ENCODE assay signal across 1 cellular context in the genomic region with DNA sequence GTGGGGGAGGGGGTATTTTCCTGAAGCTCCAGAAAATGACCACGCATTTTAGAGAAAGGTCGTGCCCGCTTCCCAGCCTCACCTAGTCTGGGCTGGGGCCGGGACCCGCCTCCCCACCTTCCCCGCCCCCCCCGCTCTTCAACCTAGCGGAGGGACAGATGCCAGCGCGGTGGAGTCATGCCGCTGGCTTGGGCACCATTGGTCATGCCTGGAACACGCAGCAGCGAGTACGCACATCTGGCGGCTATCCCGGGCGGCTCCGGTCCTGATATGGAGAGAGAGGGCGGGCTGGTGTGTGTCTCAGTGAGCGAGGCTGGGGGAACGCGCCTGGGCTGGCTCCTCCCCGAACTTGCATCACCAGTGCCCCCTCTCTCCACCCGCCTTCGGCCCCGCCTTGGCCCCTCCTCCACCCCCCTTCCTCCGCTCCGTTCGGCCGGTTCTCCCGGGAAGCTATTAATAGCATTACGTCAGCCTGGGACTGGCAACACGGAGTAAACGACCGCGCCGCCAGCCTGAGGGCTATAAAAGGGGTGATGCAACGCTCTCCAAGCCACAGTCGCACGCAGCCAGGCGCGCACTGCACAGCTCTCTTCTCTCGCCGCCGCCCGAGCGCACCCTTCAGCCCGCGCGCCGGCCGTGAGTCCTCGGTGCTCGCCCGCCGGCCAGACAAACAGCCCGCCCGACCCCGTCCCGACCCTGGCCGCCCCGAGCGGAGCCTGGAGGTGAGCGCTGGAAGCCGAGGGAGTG.
TF ChIP-seq lines count a peak whose summit lies in the region.

A gene with protein sequence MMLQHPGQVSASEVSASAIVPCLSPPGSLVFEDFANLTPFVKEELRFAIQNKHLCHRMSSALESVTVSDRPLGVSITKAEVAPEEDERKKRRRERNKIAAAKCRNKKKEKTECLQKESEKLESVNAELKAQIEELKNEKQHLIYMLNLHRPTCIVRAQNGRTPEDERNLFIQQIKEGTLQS (plus strand): TSS at position 553 of the 747 bp plus-strand sequence. CDS start 6,261 bp downstream, outside the sequence.

TF ChIP-seq in HepG2, 621 proteins besides CTCF, POLR2A, EP300 and RAD21 (continued from another document and continues in another):
- TF ChIP-seq, protein P1, sequence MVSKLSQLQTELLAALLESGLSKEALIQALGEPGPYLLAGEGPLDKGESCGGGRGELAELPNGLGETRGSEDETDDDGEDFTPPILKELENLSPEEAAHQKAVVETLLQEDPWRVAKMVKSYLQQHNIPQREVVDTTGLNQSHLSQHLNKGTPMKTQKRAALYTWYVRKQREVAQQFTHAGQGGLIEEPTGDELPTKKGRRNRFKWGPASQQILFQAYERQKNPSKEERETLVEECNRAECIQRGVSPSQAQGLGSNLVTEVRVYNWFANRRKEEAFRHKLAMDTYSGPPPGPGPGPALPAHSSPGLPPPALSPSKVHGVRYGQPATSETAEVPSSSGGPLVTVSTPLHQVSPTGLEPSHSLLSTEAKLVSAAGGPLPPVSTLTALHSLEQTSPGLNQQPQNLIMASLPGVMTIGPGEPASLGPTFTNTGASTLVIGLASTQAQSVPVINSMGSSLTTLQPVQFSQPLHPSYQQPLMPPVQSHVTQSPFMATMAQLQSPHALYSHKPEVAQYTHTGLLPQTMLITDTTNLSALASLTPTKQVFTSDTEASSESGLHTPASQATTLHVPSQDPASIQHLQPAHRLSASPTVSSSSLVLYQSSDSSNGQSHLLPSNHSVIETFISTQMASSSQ (IDR thresholded peaks at IDR 0.05; ENCODE audit: low read depth), result peak; percentile 34; the same call in 1 of the 2 replicates
- TF ChIP-seq, protein P1 (CRISPR knock-in tag; IDR thresholded peaks at IDR 0.05; ENCODE audit: borderline replicate concordance), result peak; percentile 70; the same call in 1 of the 2 replicates
- TF ChIP-seq JUN (CRISPR knock-in tag; IDR thresholded peaks at IDR 0.05) (peak; percentile 94), ZNF766 (CRISPR knock-in tag; IDR thresholded peaks at IDR 0.05; ENCODE audit: borderline replicate concordance) (no peak), ZNF781 (CRISPR knock-in tag; IDR thresholded peaks at IDR 0.05; ENCODE audit: borderline replicate concordance, not compliant biosample characterization) (no peak), ZSCAN31 (CRISPR knock-in tag; IDR thresholded peaks at IDR 0.05; ENCODE audit: low read depth) (peak; percentile 44; the same call in 1 of the 2 replicates), NONO (IDR thresholded peaks at IDR 0.05) (no peak), NONO (CRISPR knock-in tag; conservative IDR thresholded peaks at IDR 0.05) (peak; percentile 56; the same call in 1 of the 2 replicates), KDM1A (CRISPR knock-in tag; IDR thresholded peaks at IDR 0.05) (no peak), ZNF451 (CRISPR knock-in tag; IDR thresholded peaks at IDR 0.05) (no peak; the same call in 1 of the 2 replicates), SP1 (IDR thresholded peaks at IDR 0.05) (no peak), SP1 (CRISPR knock-in tag; IDR thresholded peaks at IDR 0.05) (no peak), ZNF138 (CRISPR knock-in tag; IDR thresholded peaks at IDR 0.05; ENCODE audit: low read depth) (no peak), MTF1 (CRISPR knock-in tag; IDR thresholded peaks at IDR 0.05) (no peak), DNMT3B (CRISPR knock-in tag; conservative IDR thresholded peaks at IDR 0.05) (0 out of 2 replicates have a peak, but pooled peaks have one; percentile 40), FOXA3 (CRISPR knock-in tag; IDR thresholded peaks at IDR 0.05) (peak; percentile 57), REPIN1 (CRISPR knock-in tag; IDR thresholded peaks at IDR 0.05; ENCODE audit: borderline replicate concordance, low read depth) (peak; percentile 92), EEA1 (CRISPR knock-in tag; IDR thresholded peaks at IDR 0.05; ENCODE audit: borderline replicate concordance) (0 out of 2 replicates have a peak, but pooled peaks have one; percentile 26), ZNF788 (CRISPR knock-in tag; IDR thresholded peaks at IDR 0.05; ENCODE audit: borderline replicate concordance) (peak; percentile 81), MEF2D (CRISPR knock-in tag; IDR thresholded peaks at IDR 0.05) (peak; percentile 97), HMG20A (CRISPR knock-in tag; IDR thresholded peaks at IDR 0.05; ENCODE audit: borderline replicate concordance) (0 out of 2 replicates have a peak, but pooled peaks have one; percentile 34), ZNF724P (CRISPR knock-in tag; IDR thresholded peaks at IDR 0.05; ENCODE audit: borderline replicate concordance) (peak; percentile 19; the same call in 1 of the 2 replicates), ZNF589 (CRISPR knock-in tag; conservative IDR thresholded peaks at IDR 0.05) (no peak), ZNF33A (CRISPR knock-in tag; IDR thresholded peaks at IDR 0.05; ENCODE audit: borderline replicate concordance) (peak; percentile 94; the same call in 1 of the 2 replicates), KDM3A (CRISPR knock-in tag; IDR thresholded peaks at IDR 0.05; ENCODE audit: low read depth) (no peak)
- TF ChIP-seq, protein P2, sequence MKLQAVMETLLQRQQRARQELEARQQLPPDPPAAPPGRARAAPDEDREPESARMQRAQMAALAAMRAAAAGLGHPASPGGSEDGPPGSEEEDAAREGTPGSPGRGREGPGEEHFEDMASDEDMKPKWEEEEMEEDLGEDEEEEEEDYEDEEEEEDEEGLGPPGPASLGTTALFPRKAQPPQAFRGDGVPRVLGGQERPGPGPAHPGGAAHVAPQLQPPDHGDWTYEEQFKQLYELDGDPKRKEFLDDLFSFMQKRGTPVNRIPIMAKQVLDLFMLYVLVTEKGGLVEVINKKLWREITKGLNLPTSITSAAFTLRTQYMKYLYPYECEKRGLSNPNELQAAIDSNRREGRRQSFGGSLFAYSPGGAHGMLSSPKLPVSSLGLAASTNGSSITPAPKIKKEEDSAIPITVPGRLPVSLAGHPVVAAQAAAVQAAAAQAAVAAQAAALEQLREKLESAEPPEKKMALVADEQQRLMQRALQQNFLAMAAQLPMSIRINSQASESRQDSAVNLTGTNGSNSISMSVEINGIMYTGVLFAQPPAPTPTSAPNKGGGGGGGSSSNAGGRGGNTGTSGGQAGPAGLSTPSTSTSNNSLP (IDR thresholded peaks at IDR 0.05; ENCODE audit: low read depth, low read length), result no peak; the same call in 1 of the 2 replicates
- TF ChIP-seq, protein P3, sequence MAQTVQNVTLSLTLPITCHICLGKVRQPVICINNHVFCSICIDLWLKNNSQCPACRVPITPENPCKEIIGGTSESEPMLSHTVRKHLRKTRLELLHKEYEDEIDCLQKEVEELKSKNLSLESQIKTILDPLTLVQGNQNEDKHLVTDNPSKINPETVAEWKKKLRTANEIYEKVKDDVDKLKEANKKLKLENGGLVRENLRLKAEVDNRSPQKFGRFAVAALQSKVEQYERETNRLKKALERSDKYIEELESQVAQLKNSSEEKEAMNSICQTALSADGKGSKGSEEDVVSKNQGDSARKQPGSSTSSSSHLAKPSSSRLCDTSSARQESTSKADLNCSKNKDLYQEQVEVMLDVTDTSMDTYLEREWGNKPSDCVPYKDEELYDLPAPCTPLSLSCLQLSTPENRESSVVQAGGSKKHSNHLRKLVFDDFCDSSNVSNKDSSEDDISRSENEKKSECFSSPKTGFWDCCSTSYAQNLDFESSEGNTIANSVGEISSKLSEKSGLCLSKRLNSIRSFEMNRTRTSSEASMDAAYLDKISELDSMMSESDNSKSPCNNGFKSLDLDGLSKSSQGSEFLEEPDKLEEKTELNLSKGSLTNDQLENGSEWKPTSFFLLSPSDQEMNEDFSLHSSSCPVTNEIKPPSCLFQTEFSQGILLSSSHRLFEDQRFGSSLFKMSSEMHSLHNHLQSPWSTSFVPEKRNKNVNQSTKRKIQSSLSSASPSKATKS (CRISPR knock-in tag; IDR thresholded peaks at IDR 0.05), result no peak
- TF ChIP-seq, protein P4, sequence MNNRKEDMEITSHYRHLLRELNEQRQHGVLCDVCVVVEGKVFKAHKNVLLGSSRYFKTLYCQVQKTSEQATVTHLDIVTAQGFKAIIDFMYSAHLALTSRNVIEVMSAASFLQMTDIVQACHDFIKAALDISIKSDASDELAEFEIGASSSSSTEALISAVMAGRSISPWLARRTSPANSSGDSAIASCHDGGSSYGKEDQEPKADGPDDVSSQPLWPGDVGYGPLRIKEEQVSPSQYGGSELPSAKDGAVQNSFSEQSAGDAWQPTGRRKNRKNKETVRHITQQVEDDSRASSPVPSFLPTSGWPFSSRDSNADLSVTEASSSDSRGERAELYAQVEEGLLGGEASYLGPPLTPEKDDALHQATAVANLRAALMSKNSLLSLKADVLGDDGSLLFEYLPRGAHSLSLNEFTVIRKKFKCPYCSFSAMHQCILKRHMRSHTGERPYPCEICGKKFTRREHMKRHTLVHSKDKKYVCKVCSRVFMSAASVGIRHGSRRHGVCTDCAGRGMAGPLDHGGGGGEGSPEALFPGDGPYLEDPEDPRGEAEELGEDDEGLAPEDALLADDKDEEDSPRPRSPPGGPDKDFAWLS (CRISPR knock-in tag; IDR thresholded peaks at IDR 0.05; ENCODE audit: borderline replicate concordance), result no peak
- TF ChIP-seq, protein P5, sequence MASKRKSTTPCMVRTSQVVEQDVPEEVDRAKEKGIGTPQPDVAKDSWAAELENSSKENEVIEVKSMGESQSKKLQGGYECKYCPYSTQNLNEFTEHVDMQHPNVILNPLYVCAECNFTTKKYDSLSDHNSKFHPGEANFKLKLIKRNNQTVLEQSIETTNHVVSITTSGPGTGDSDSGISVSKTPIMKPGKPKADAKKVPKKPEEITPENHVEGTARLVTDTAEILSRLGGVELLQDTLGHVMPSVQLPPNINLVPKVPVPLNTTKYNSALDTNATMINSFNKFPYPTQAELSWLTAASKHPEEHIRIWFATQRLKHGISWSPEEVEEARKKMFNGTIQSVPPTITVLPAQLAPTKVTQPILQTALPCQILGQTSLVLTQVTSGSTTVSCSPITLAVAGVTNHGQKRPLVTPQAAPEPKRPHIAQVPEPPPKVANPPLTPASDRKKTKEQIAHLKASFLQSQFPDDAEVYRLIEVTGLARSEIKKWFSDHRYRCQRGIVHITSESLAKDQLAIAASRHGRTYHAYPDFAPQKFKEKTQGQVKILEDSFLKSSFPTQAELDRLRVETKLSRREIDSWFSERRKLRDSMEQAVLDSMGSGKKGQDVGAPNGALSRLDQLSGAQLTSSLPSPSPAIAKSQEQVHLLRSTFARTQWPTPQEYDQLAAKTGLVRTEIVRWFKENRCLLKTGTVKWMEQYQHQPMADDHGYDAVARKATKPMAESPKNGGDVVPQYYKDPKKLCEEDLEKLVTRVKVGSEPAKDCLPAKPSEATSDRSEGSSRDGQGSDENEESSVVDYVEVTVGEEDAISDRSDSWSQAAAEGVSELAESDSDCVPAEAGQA (IDR thresholded peaks at IDR 0.05; ENCODE audit: low read depth), result peak; percentile 77; the same call in 1 of the 2 replicates
- TF ChIP-seq, protein P5 (CRISPR knock-in tag; IDR thresholded peaks at IDR 0.05; ENCODE audit: borderline replicate concordance), result peak; percentile 12; the same call in 1 of the 2 replicates
- TF ChIP-seq, protein P6, sequence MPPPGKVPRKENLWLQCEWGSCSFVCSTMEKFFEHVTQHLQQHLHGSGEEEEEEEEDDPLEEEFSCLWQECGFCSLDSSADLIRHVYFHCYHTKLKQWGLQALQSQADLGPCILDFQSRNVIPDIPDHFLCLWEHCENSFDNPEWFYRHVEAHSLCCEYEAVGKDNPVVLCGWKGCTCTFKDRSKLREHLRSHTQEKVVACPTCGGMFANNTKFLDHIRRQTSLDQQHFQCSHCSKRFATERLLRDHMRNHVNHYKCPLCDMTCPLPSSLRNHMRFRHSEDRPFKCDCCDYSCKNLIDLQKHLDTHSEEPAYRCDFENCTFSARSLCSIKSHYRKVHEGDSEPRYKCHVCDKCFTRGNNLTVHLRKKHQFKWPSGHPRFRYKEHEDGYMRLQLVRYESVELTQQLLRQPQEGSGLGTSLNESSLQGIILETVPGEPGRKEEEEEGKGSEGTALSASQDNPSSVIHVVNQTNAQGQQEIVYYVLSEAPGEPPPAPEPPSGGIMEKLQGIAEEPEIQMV (CRISPR knock-in tag; IDR thresholded peaks at IDR 0.05; ENCODE audit: low read depth), result 0 out of 2 replicates have a peak, but pooled peaks have one; percentile 38
